8 cellular contexts compared by ENCODE assay signal in the genomic region with DNA sequence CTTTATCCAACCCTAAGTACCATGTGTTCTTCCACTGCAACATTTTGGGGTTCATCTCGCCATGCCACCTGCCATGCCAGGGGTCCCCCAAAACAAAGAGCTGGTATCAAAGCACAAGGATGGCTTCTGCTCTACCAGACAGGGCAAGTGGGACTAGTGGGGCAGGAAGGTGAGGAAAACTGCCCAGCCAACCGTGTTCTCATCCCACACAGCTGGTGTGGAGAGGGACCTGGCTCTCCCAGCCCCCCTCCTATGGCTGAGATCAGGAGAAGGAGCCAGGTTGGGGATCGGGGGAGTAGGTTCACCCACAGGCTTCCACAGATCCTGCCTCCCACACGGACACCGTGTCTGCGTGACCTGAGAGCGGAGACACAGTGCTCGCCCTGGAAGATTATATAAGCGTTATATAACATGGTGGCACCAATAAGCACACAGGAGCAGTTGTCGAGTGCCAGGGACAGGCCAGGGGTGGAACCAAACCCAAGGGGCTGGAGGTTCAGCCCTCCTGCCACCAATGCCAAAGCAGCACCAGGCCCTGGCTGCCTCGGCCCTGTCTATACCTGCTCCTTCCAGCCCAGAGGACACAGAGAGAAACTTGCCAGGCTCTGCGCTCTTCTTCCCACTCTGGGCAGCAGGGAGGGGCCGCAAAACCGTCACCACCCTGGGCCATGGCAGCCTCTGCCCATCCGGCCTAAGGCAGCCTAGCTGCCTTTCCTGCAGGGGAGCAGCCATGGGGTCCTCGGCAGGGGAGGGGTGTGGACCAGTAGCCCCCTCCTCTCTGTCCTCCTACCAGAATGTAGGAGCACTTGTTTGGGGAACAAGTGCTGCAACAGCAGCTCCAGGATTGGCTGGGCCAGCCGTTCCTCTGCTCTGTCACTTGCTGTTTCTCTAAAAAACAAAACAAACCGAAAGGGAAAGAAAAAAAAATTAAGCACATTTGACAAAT. TPM values are rescaled to one million over a fixed set of nuclear protein-coding genes. Genes with fewer than 3 reads are reported as not detected.
DNase-seq lines count a peak whose midpoint lies in the region; ATAC-seq and TF ChIP-seq lines count a peak whose summit lies in the region.

No MANE protein-coding gene starts in this region.

- ATAC-seq in HG03442 (IDR thresholded peaks at IDR 0.05; ENCODE audit: unreplicated experiment), result no peak

- intact Hi-C loops in activated T-helper 1 cell treated with anti-CD3 and anti-CD28 coated beads, Interleukin-12 subunit alpha, Interleukin-12 subunit beta, Interleukin-2, Interleukin-4 antibody, amounts not matched to agents 30 ng/mL and 10 ng/mL and 1 ng/mL, durations not matched to agents 14 hours and 24 hours and 36 hours (cut with micrococcal nuclease), result loop anchor here (1.0 to 5.0 kb wide), 2 partner anchors 19 to 115 kb away; a partner anchor contains a TSS
- intact Hi-C loops in ovary (cut with DNase I), result loop anchor here (2.0 to 5.0 kb wide), 3 partner anchors 35 to 45 kb away; no protein-coding TSS in a partner anchor

- H3K27ac Mint-ChIP-seq in activated T-helper 1 cell treated with anti-CD3 and anti-CD28 coated beads, Interleukin-12 subunit alpha, Interleukin-12 subunit beta, Interleukin-2, Interleukin-4 antibody, amounts not matched to agents 30 ng/mL and 10 ng/mL and 1 ng/mL, durations not matched to agents 14 hours and 24 hours and 36 hours, result peak overlapping the region; percentile 96

- H3K9me2 ChIP-seq in GM23248 (ENCODE audit: insufficient read depth), result no peaks in the 10 kb centered on the region

- no peak for TF ChIP-seq EP300 in ovary (IDR thresholded peaks at IDR 0.05)

- no peak for TF ChIP-seq CTCF in foreskin fibroblast (IDR thresholded peaks at IDR 0.05; ENCODE audit: low read depth, low read length)
- TF ChIP-seq CTCF in ovary (IDR thresholded peaks at IDR 0.05), result no peak

- H3K4me1 Mint-ChIP-seq in activated T-helper 1 cell treated with anti-CD3 and anti-CD28 coated beads, Interleukin-12 subunit alpha, Interleukin-12 subunit beta, Interleukin-2, Interleukin-4 antibody, amounts not matched to agents 30 ng/mL and 10 ng/mL and 1 ng/mL, durations not matched to agents 14 hours and 24 hours and 36 hours (ENCODE audit: low read depth), result peaks cover 29% of the 10 kb centered on the region

- no peaks in the 10 kb centered on the region for H3K27me3 Mint-ChIP-seq in activated T-helper 1 cell treated with anti-CD3 and anti-CD28 coated beads, Interleukin-12 subunit alpha, Interleukin-12 subunit beta, Interleukin-2, Interleukin-4 antibody, amounts not matched to agents 30 ng/mL and 10 ng/mL and 1 ng/mL, durations not matched to agents 14 hours and 24 hours and 36 hours (ENCODE audit: insufficient read depth)

- 0 out of 2 replicates have a peak, but pooled peaks cover 9% of the 10 kb centered on the region for H3F3A ChIP-seq in GM23248 (ENCODE audit: insufficient read depth)

- H3K4me3 ChIP-seq in GM23248 (peak overlapping the region; percentile 81), foreskin fibroblast (ENCODE audit: low read depth in 1 of 2, low read length in 2 of 2) (peak overlapping the region; percentile 73 to 80), ovary (peak overlapping the region; percentile 89)

- H3K27ac ChIP-seq in GM23248 (no peak overlapping the region), ovary (peak overlapping the region; percentile 95 to 99)

- peak overlapping the region; percentile 89 for H3K4me2 ChIP-seq in GM23248 (ENCODE audit: unreplicated experiment)

- H3K27me3 ChIP-seq in GM23248 (replicated peaks; ENCODE audit: insufficient read depth) (no peaks in the 10 kb centered on the region), ovary (no peaks in the 10 kb centered on the region)

- H3K4me1 ChIP-seq in GM23248 (ENCODE audit: insufficient read depth) (peaks cover 4% of the 10 kb centered on the region; the same call in 1 of the 2 replicates), ovary (ENCODE audit: insufficient read depth) (peaks cover 17% of the 10 kb centered on the region)

- no peaks in the 10 kb centered on the region for H3K9me3 Mint-ChIP-seq in activated T-helper 1 cell treated with anti-CD3 and anti-CD28 coated beads, Interleukin-12 subunit alpha, Interleukin-12 subunit beta, Interleukin-2, Interleukin-4 antibody, amounts not matched to agents 30 ng/mL and 10 ng/mL and 1 ng/mL, durations not matched to agents 14 hours and 24 hours and 36 hours

- no peaks in the 10 kb centered on the region for H4K20me1 ChIP-seq in GM23248 (ENCODE audit: insufficient read depth)

- H3K79me2 ChIP-seq in GM23248 (ENCODE audit: insufficient read depth), result no peaks in the 10 kb centered on the region

- no peak for TF ChIP-seq POLR2A in ovary (IDR thresholded peaks at IDR 0.05)

- in situ Hi-C loops in GM23248 (cut with MboI), result loop anchor here (5.0 kb wide), 1 partner anchor 40 kb away; no protein-coding TSS in a partner anchor

- H3K9me3 ChIP-seq in GM23248 (ENCODE audit: low read depth) (no peaks in the 10 kb centered on the region), ovary (no peaks in the 10 kb centered on the region)

- WGBS in GM23248 (ENCODE audit: low coverage in 1 of 2, low lambda C conversion rate in 2 of 2, missing lambda C conversion rate in 2 of 2), 2 experiments, result 60 to 63% methylated on average over 18 of the region's 18 CpGs
- 52 to 60% (median 56%) methylated on average over 18 of the region's 18 CpGs for WGBS in ovary, 3 donors

- no peaks in the 10 kb centered on the region for H3K36me3 ChIP-seq in GM23248 (ENCODE audit: low read depth)
- H3K36me3 ChIP-seq in ovary, result no peaks in the 10 kb centered on the region

- peaks cover 35% of the 10 kb centered on the region for H3K36me3 Mint-ChIP-seq in activated T-helper 1 cell treated with anti-CD3 and anti-CD28 coated beads, Interleukin-12 subunit alpha, Interleukin-12 subunit beta, Interleukin-2, Interleukin-4 antibody, amounts not matched to agents 30 ng/mL and 10 ng/mL and 1 ng/mL, durations not matched to agents 14 hours and 24 hours and 36 hours (ENCODE audit: low read depth)

- DNase-seq in GM23248 (peak; percentile 27), foreskin fibroblast (peak in 1 of 2 donors; percentile 34), ovary (peak in 4 of 5 donors; percentile 30 to 54 (median 46)), NCI-H2196 treated with DMSO at 0.1 percent for 48 hours (lab: John Stamatoyannopoulos, UW; ENCODE audit: unreplicated experiment) (no peak), HK-2 (ENCODE audit: unreplicated experiment) (no peak), D341Med (ENCODE audit: low spot score) (no peak)
- DNase-seq in activated T-helper 1 cell treated with anti-CD3 and anti-CD28 coated beads, Interleukin-12 subunit alpha, Interleukin-12 subunit beta, Interleukin-2, Interleukin-4 antibody, amounts not matched to agents 30 ng/mL and 10 ng/mL and 1 ng/mL, durations not matched to agents 14 hours and 24 hours and 36 hours (ENCODE audit: low spot score), result peak; percentile 33

- peak overlapping the region; percentile 85 for H3K9ac ChIP-seq in GM23248

- H2AFZ ChIP-seq in GM23248, result peak overlapping the region; percentile 77; the same call in 1 of the 2 replicates

- H3K4me3 Mint-ChIP-seq in activated T-helper 1 cell treated with anti-CD3 and anti-CD28 coated beads, Interleukin-12 subunit alpha, Interleukin-12 subunit beta, Interleukin-2, Interleukin-4 antibody, amounts not matched to agents 30 ng/mL and 10 ng/mL and 1 ng/mL, durations not matched to agents 14 hours and 24 hours and 36 hours, result peak overlapping the region; percentile 92

RNA-seq across cellular contexts. Expression of a gene that starts 43.5 kb away (rescaled TPM):
- total RNA-seq in GM23248 (2014; rRNA removed; shearing (Covaris generic)), result not detected in 2 replicates
- polyA plus RNA-seq in GM23248 (2016; fragmentation: Nextera tagmentation; extraction: Ambion mirVana) (0.24 and 0.34 TPM in 2 replicates), ovary (100 to 1,000 TPM in 1 of 2 donors, 10 to 100 TPM in 1; 50.8 to 146 TPM)
- not detected in 2 replicates for total RNA-seq in activated T-helper 1 cell treated with anti-CD3 and anti-CD28 coated beads, Interleukin-12 subunit alpha, Interleukin-12 subunit beta, Interleukin-2, Interleukin-4 antibody, amounts not matched to agents 30 ng/mL and 10 ng/mL and 1 ng/mL, durations not matched to agents 14 hours and 24 hours and 36 hours
- 10 to 100 TPM; 12.6 to 42.1 (median 21.9) TPM for total RNA-seq in ovary

Comparison
In these comparisons a context has a peak if more than half of its experiments do, and no peak if none do; other contexts are left out.
1. DNase-seq: peak in GM23248 (single experiment), activated T-helper 1 cell treated with anti-CD3 and anti-CD28 coated beads, Interleukin-12 subunit alpha, Interleukin-12 subunit beta, Interleukin-2, Interleukin-4 antibody, amounts not matched to agents 30 ng/mL and 10 ng/mL and 1 ng/mL, durations not matched to agents 14 hours and 24 hours and 36 hours (single experiment) and ovary (4 of 5); none in NCI-H2196 treated with DMSO at 0.1 percent for 48 hours (single experiment), HK-2 (single experiment) and D341Med (single experiment).
2. RNA of a gene that starts 43.5 kb away (total RNA-seq): 12.6 to 42.1 TPM in ovary; not detected in GM23248 and not detected in activated T-helper 1 cell treated with anti-CD3 and anti-CD28 coated beads, Interleukin-12 subunit alpha, Interleukin-12 subunit beta, Interleukin-2, Interleukin-4 antibody, amounts not matched to agents 30 ng/mL and 10 ng/mL and 1 ng/mL, durations not matched to agents 14 hours and 24 hours and 36 hours; every median in the first group is over 10 times any median in the second.
3. Peak in every context shown above with its lines, with median percentiles within 50 percentile points of each other: H3K4me3 ChIP-seq.